Comparison of ENCODE assay signal across 15 cellular contexts in genomic region chr18:68262697-68263293, GRCh38.
DNase-seq lines count a peak whose midpoint lies in the region; ATAC-seq, FAIRE-seq and TF ChIP-seq lines count a peak whose summit lies in the region.
"Had no signal": no experiment of that assay in that cellular context is flagged by ENCODE, and none has a peak within 500 bp of the region (broad histone marks: within the 10 kb centered on the region; RNA-seq: fewer than 3 reads in every experiment).

No MANE protein-coding gene starts in this region.

- peak; percentile 14 for DNase-seq in A172 (ENCODE audit: low spot score)
- peak; percentile 63 for DNase-seq in HPDE6-E6E7 (ENCODE audit: extremely low spot score)
- DNase-seq in astrocyte (ENCODE audit: low read depth) = peak; percentile 87
- peak; percentile 90 to 97 for DNase-seq in foreskin keratinocyte
- no peak for DNase-seq in HUDEP-2 (lab: John Stamatoyannopoulos, UW; ENCODE audit: unreplicated experiment in 76 of 76)
- DNase-seq in right atrium auricular region (ENCODE audit: low spot score) = no peak
- no peak for DNase-seq in NCI-H2227 treated with DMSO at 0.1 percent for 48 hours (lab: John Stamatoyannopoulos, UW)
- DNase-seq in HuH-7 (ENCODE audit: low spot score) = no peak
- DNase-seq: 8988T; activated CD4-positive, alpha-beta T cell treated with anti-CD3 and anti-CD28 coated beads, Interleukin-2, amount 50 U/mL, for 1 hour; body of pancreas; NCI-H524 treated with DMSO at 0.1 percent for 48 hours; T-helper 9 cell had no signal

- H3K79me2 ChIP-seq in astrocyte (ENCODE audit: insufficient read depth, low read length) = no peaks in the 10 kb centered on the region

- no peak overlapping the region for H3K27ac Mint-ChIP-seq in astrocyte (ENCODE audit: unreplicated experiment)

- no peaks in the 10 kb centered on the region for H3K36me3 ChIP-seq in astrocyte (ENCODE audit: insufficient read depth, low read length)
- no peaks in the 10 kb centered on the region for H3K36me3 ChIP-seq in right atrium auricular region

- no peak overlapping the region for H2AFZ ChIP-seq in astrocyte (ENCODE audit: low read depth, low read length)

- H3K9me3 Mint-ChIP-seq in astrocyte (ENCODE audit: unreplicated experiment) = no peaks in the 10 kb centered on the region

- H3K4me2 ChIP-seq in astrocyte (ENCODE audit: low read length) = peak overlapping the region; percentile 23

- FAIRE-seq in astrocyte (lab: Jason Lieb, UNC) = peak; percentile 78
- FAIRE-seq: K562 had no signal

- peak overlapping the region; percentile 9 for H3K9ac ChIP-seq in astrocyte (ENCODE audit: low read length)

- H3K4me3 ChIP-seq in astrocyte (ENCODE audit: insufficient read depth, low read depth, low read length) (no peak overlapping the region), right atrium auricular region (no peak overlapping the region)
- H3K4me3 ChIP-seq: body of pancreas, K562, lung had no signal

- no peaks in the 10 kb centered on the region for H3K27me3 Mint-ChIP-seq in astrocyte (ENCODE audit: low read depth, unreplicated experiment)

- no peaks in the 10 kb centered on the region for H4K20me1 ChIP-seq in astrocyte (ENCODE audit: insufficient read depth, low read length)

- H3K9me3 ChIP-seq in astrocyte (ENCODE audit: insufficient read depth, low read depth, low read length) = no peaks in the 10 kb centered on the region
- no peaks in the 10 kb centered on the region for H3K9me3 ChIP-seq in right atrium auricular region
- H3K9me3 ChIP-seq: body of pancreas had no signal

- H3K4me3 Mint-ChIP-seq in astrocyte (ENCODE audit: unreplicated experiment) = no peak overlapping the region

- peaks cover 14% of the 10 kb centered on the region for H3K4me1 Mint-ChIP-seq in astrocyte (ENCODE audit: low read depth, unreplicated experiment)

- TF ChIP-seq CTCF in astrocyte (IDR thresholded peaks at IDR 0.05; ENCODE audit: insufficient read depth, low read depth, low read length) (no peak), foreskin keratinocyte (conservative IDR thresholded peaks at IDR 0.05) (no peak), right atrium auricular region (IDR thresholded peaks at IDR 0.05) (no peak)

- peak; percentile 94 for ATAC-seq in foreskin keratinocyte
- ATAC-seq: body of pancreas, K562 had no signal

- no peaks in the 10 kb centered on the region for H3K27me3 ChIP-seq in astrocyte (ENCODE audit: insufficient read depth, low read length)
- H3K27me3 ChIP-seq in foreskin keratinocyte = no peaks in the 10 kb centered on the region
- H3K27me3 ChIP-seq in right atrium auricular region = no peaks in the 10 kb centered on the region
- H3K27me3 ChIP-seq: body of pancreas had no signal

- H3K4me1 ChIP-seq in astrocyte (ENCODE audit: insufficient read depth, low read length) (peaks cover 12% of the 10 kb centered on the region), foreskin keratinocyte (peaks cover 29% of the 10 kb centered on the region), right atrium auricular region (no peaks in the 10 kb centered on the region)
- H3K4me1 ChIP-seq: body of pancreas had no signal

- peak overlapping the region; percentile 73 for H3K27ac ChIP-seq in astrocyte (ENCODE audit: low read depth, low read length)
- peak overlapping the region; percentile 47 for H3K27ac ChIP-seq in foreskin keratinocyte
- no peak overlapping the region for H3K27ac ChIP-seq in right atrium auricular region
- H3K27ac ChIP-seq: body of pancreas had no signal

- no peaks in the 10 kb centered on the region for H3K36me3 Mint-ChIP-seq in astrocyte (ENCODE audit: low read depth, unreplicated experiment)

Comparison
In these comparisons a context has a peak if more than half of its experiments do, and no peak if none do; other contexts are left out.
1. DNase-seq: peak in A172 (single experiment), HPDE6-E6E7 (single experiment), astrocyte (single experiment) and foreskin keratinocyte (2 of 2); none in HUDEP-2 (0 of 76), right atrium auricular region (single experiment), NCI-H2227 treated with DMSO at 0.1 percent for 48 hours (single experiment) and HuH-7 (single experiment).
2. H3K27ac ChIP-seq: peak in astrocyte (single experiment) and foreskin keratinocyte (single experiment); none in right atrium auricular region (0 of 2).